ENCODE assay signal across 5 cellular contexts in genomic region chr19:49490287-49491029, GRCh38. TPM values are rescaled to one million over a fixed set of nuclear protein-coding genes. Genes with fewer than 3 reads are reported as not detected.
DNase-seq lines count a peak whose midpoint lies in the region; ATAC-seq, FAIRE-seq and TF ChIP-seq lines count a peak whose summit lies in the region.
"Had no signal": no experiment of that assay in that cellular context is flagged by ENCODE, and none has a peak within 500 bp of the region (broad histone marks: within the 10 kb centered on the region; RNA-seq: fewer than 3 reads in every experiment).

No MANE protein-coding gene starts in this region.

- H3K4me3 Mint-ChIP-seq in astrocyte (ENCODE audit: unreplicated experiment), result peak overlapping the region; percentile 94

- H3K27ac ChIP-seq in BLaER1 treated with 17β-estradiol and CSF1 and Interleukin-3, amounts not matched to agents 10 nM and 100 nM, result peak overlapping the region in 10 of 11 experiments; percentile 90 to 98 (median 96); a peak in 20 of 22 replicates
- peak overlapping the region; percentile 20 for H3K27ac ChIP-seq in astrocyte (ENCODE audit: low read depth, low read length)

- peaks cover 0 to 7% (median 0%) of the 10 kb centered on the region in 11 experiments; a peak in 2 of 22 replicates for H3K9me3 ChIP-seq in BLaER1 treated with 17β-estradiol and CSF1 and Interleukin-3, amounts not matched to agents 10 nM and 100 nM (replicated peaks in 1 of 11)
- H3K9me3 ChIP-seq in astrocyte (ENCODE audit: insufficient read depth, low read depth, low read length), result no peaks in the 10 kb centered on the region

- peak overlapping the region; percentile 89 to 99 (median 96); a peak in 19 of 20 replicates for H3K4me3 ChIP-seq in BLaER1 treated with 17β-estradiol and CSF1 and Interleukin-3, amounts not matched to agents 10 nM and 100 nM
- peak overlapping the region; percentile 98 for H3K4me3 ChIP-seq in astrocyte (ENCODE audit: insufficient read depth, low read depth, low read length)

- no peak overlapping the region for H2AFZ ChIP-seq in astrocyte (ENCODE audit: low read depth, low read length)

- TF ChIP-seq CTCF in astrocyte (IDR thresholded peaks at IDR 0.05; ENCODE audit: insufficient read depth, low read depth, low read length), result no peak

- peaks cover 25% of the 10 kb centered on the region for H3K4me1 Mint-ChIP-seq in astrocyte (ENCODE audit: low read depth, unreplicated experiment)

- DNase-seq in astrocyte (ENCODE audit: low read depth) (no peak), NCI-H2029 (lab: John Stamatoyannopoulos, UW) (no peak)

- peaks cover 35 to 66% (median 40%) of the 10 kb centered on the region in 10 experiments for H3K4me1 ChIP-seq in BLaER1 treated with 17β-estradiol and CSF1 and Interleukin-3, amounts not matched to agents 10 nM and 100 nM
- peaks cover 14% of the 10 kb centered on the region for H3K4me1 ChIP-seq in astrocyte (ENCODE audit: insufficient read depth, low read length)

- peaks cover 43 to 57% (median 53%) of the 10 kb centered on the region in 11 experiments for H4K20me1 ChIP-seq in BLaER1 treated with 17β-estradiol and CSF1 and Interleukin-3, amounts not matched to agents 10 nM and 100 nM
- peaks cover 55% of the 10 kb centered on the region for H4K20me1 ChIP-seq in astrocyte (ENCODE audit: insufficient read depth, low read length)

- peak overlapping the region; percentile 93 to 99 (median 97) for H3K9ac ChIP-seq in BLaER1 treated with 17β-estradiol and CSF1 and Interleukin-3, amounts not matched to agents 10 nM and 100 nM
- peak overlapping the region; percentile 97 for H3K9ac ChIP-seq in astrocyte (ENCODE audit: low read length)

- H3K27me3 Mint-ChIP-seq in astrocyte (ENCODE audit: low read depth, unreplicated experiment), result no peaks in the 10 kb centered on the region

- H3K4me2 ChIP-seq in BLaER1 treated with 17β-estradiol and CSF1 and Interleukin-3, amounts not matched to agents 10 nM and 100 nM, result peak overlapping the region; percentile 79 to 97 (median 93)
- peak overlapping the region; percentile 91 for H3K4me2 ChIP-seq in astrocyte (ENCODE audit: low read length)

- no peaks in the 10 kb centered on the region for H3K27me3 ChIP-seq in BLaER1 treated with 17β-estradiol and CSF1 and Interleukin-3, amounts not matched to agents 10 nM and 100 nM
- H3K27me3 ChIP-seq in astrocyte (ENCODE audit: insufficient read depth, low read length), result no peaks in the 10 kb centered on the region

- no peaks in the 10 kb centered on the region for H3K9me3 Mint-ChIP-seq in astrocyte (ENCODE audit: unreplicated experiment)

- H3K36me3 ChIP-seq in BLaER1 treated with 17β-estradiol and CSF1 and Interleukin-3, amounts not matched to agents 10 nM and 100 nM, result peaks cover 48 to 57% (median 55%) of the 10 kb centered on the region in 11 experiments
- H3K36me3 ChIP-seq in astrocyte (ENCODE audit: insufficient read depth, low read length), result peaks cover 36% of the 10 kb centered on the region

- no peak for ATAC-seq in HG02759 (IDR thresholded peaks at IDR 0.05; ENCODE audit: unreplicated experiment)
- ATAC-seq: left colon had no signal

- FAIRE-seq in astrocyte (lab: Jason Lieb, UNC), result no peak

- peaks cover 37% of the 10 kb centered on the region for H3K36me3 Mint-ChIP-seq in astrocyte (ENCODE audit: low read depth, unreplicated experiment)

- peaks cover 38% of the 10 kb centered on the region for H3K79me2 ChIP-seq in astrocyte (ENCODE audit: insufficient read depth, low read length)

- peak overlapping the region; percentile 92 for H3K27ac Mint-ChIP-seq in astrocyte (ENCODE audit: unreplicated experiment)

RNA-seq across cellular contexts. Expression of gene RPL13A, which starts 3.0 kb away (rescaled TPM):
- 2,066 and 2,119 TPM in 2 replicates for total RNA-seq in astrocyte

RNA-seq across cellular contexts. Expression of gene RPS11, which starts 5.8 kb away (rescaled TPM):
- total RNA-seq in astrocyte, result 1,263 and 1,399 TPM in 2 replicates

RNA-seq across cellular contexts. Expression of gene FLT3LG, which starts 16.4 kb away (rescaled TPM):
- total RNA-seq in astrocyte, result 0.38 TPM in 1 of 2 replicates, not detected in the other

RNA-seq across cellular contexts. Expression of gene FCGRT, which starts 22.0 kb away (rescaled TPM):
- total RNA-seq in astrocyte, result 32.2 and 40.6 TPM in 2 replicates

RNA-seq across cellular contexts. Expression of gene RCN3, which starts 37.3 kb away (rescaled TPM):
- 20.2 and 27.5 TPM in 2 replicates for total RNA-seq in astrocyte
